ENCODE assay signal across 8 cellular contexts in the genomic region with DNA sequence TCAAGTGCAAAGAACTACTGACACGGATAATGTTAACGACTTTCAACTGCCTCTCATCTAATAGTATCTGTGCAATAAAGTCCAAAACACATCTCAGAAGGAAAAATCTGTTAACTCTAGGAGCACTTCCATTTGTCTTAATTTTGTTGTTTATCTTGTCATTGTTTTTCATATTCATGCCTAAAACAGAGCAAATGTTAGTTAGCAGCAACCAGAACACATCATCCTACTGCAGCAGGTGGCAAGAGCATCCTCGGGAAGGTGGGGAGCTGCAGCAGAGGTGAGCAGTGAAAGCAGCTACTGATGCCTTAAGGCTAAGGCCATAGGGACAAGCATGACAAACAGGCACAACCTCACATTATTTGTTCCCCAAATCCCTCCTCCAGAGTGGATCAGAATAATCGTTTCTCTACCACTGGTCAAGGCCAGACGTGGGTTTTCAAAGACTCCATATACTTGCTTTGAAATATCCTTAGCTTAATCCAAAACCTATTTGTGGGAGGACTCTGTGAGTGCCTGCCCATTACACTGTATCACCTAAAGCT. TPM values are rescaled to one million over a fixed set of nuclear protein-coding genes. Genes with fewer than 3 reads are reported as not detected.
DNase-seq lines count a peak whose midpoint lies in the region; ATAC-seq and TF ChIP-seq lines count a peak whose summit lies in the region.

No MANE protein-coding gene starts in this region.

- H3K4me3 ChIP-seq in AG04449 (ENCODE audit: low read depth, low read length) (peak overlapping the region; percentile 90), HUES64 (ENCODE audit: low read length) (peak overlapping the region; percentile 97), mucosa of stomach (ENCODE audit: low read length) (peak overlapping the region; percentile 89)

- no peak for ATAC-seq in HG02678 (IDR thresholded peaks at IDR 0.05; ENCODE audit: unreplicated experiment)
- no peak for ATAC-seq in HG03457 (IDR thresholded peaks at IDR 0.05; ENCODE audit: unreplicated experiment)
- ATAC-seq in GM19455 (IDR thresholded peaks at IDR 0.05; ENCODE audit: unreplicated experiment): no peak

- POLR2A ChIA-PET in AG04449 (lab: Yijun Ruan, JAX) (no interaction called here), MCF 10A (lab: Yijun Ruan, JAX) (interaction anchor here (0.7 to 4.0 kb wide), 21 partner anchors 9 to 246 kb away, joined by 3 to 52 read pairs (median 6); partner anchors contain the start of genes C5orf34, NIM1K, TMEM267 and ZNF131)

- CTCF ChIA-PET in AG04449 (lab: Yijun Ruan, JAX) (interaction anchor here (0.8 to 1.7 kb wide), 9 partner anchors 8 to 403 kb away, joined by 3 to 6 read pairs (median 5); partner anchors contain the start of genes TMEM267 and ZNF131), MCF 10A (lab: Yijun Ruan, JAX) (interaction anchor here (0.5 to 7.1 kb wide), 11 partner anchors 9 to 798 kb away, joined by 3 to 83 read pairs (median 4); partner anchors contain the start of gene TMEM267)

- H3K4me1 Mint-ChIP-seq in MCF 10A (ENCODE audit: insufficient read depth, unreplicated experiment): peaks cover 61% of the 10 kb centered on the region

- H3K27ac ChIP-seq in HUES64 (ENCODE audit: low read depth, low read length): no peak overlapping the region

- TF ChIP-seq CTCF in AG04449 (IDR thresholded peaks at IDR 0.05; ENCODE audit: insufficient read depth, low read length, missing control alignments) (no peak), MCF 10A (IDR thresholded peaks at IDR 0.05; ENCODE audit: unreplicated experiment) (no peak)

- no TSS peak for BruUV-seq in MCF 10A (replicated peaks; lab: Mats Ljungman, UMichigan)

- peak overlapping the region; percentile 79 for H3K9ac ChIP-seq in HUES64 (ENCODE audit: low read depth, low read length)
- H3K9ac ChIP-seq in mucosa of stomach (ENCODE audit: low read length): peak overlapping the region; percentile 94

- H3K27me3 ChIP-seq in HUES64 (ENCODE audit: insufficient read depth, low read length) (no peaks in the 10 kb centered on the region), mucosa of stomach (ENCODE audit: control insufficient read depth, insufficient read depth, low read length) (no peaks in the 10 kb centered on the region)

- H3K36me3 Mint-ChIP-seq in MCF 10A (ENCODE audit: insufficient read depth, unreplicated experiment): peaks cover 30% of the 10 kb centered on the region

- 18% methylated on average over 5 of the region's 5 CpGs for WGBS in HUES64

- H3K9me3 Mint-ChIP-seq in MCF 10A (ENCODE audit: unreplicated experiment): no peaks in the 10 kb centered on the region

- H3K36me3 ChIP-seq in HUES64 (ENCODE audit: insufficient read depth, low read length) (peaks cover 39% of the 10 kb centered on the region), mucosa of stomach (ENCODE audit: control insufficient read depth, insufficient read depth, low read length) (no peaks in the 10 kb centered on the region)

- H3K27ac Mint-ChIP-seq in MCF 10A (ENCODE audit: low read depth, unreplicated experiment): peak overlapping the region; percentile 96

- H3K4me3 Mint-ChIP-seq in MCF 10A (ENCODE audit: unreplicated experiment): peak overlapping the region; percentile 100

- H3K27me3 Mint-ChIP-seq in MCF 10A (ENCODE audit: insufficient read depth, unreplicated experiment): no peaks in the 10 kb centered on the region

- DNase-seq in AG04449 (ENCODE audit: low read depth, low spot score) (no peak), MCF 10A (ENCODE audit: unreplicated experiment) (no peak), SKM-1 treated with dmso at 0.1 percent for 144 hours (lab: John Stamatoyannopoulos, UW; ENCODE audit: unreplicated experiment) (no peak)

- H3K9me3 ChIP-seq in HUES64 (ENCODE audit: insufficient read depth, low read depth, low read length) (no peaks in the 10 kb centered on the region), mucosa of stomach (ENCODE audit: control insufficient read depth, low read length) (no peaks in the 10 kb centered on the region)

- H3K4me1 ChIP-seq in HUES64 (ENCODE audit: insufficient read depth, low read length) (peaks cover 47% of the 10 kb centered on the region), mucosa of stomach (ENCODE audit: control insufficient read depth, insufficient read depth, low read length) (peaks cover 32% of the 10 kb centered on the region)

- intact Hi-C loops in MCF 10A (cut with micrococcal nuclease): loop anchor here (2.0 kb wide), 1 partner anchor 171 kb away; the partner anchor contains the start of gene TMEM267

RNA-seq across cellular contexts. Expression of gene HMGCS1, which starts 1.1 kb away (rescaled TPM):
- polyA plus RNA-seq in HUES64 (2013, experiment 1 of 2): 283 TPM
- polyA plus RNA-seq in HUES64 (2013, experiment 2 of 2): 373 TPM
- total RNA-seq in MCF 10A (2022): 36.2 and 42.6 TPM in 2 replicates
